25 cellular contexts compared by ENCODE assay signal in the genomic region with DNA sequence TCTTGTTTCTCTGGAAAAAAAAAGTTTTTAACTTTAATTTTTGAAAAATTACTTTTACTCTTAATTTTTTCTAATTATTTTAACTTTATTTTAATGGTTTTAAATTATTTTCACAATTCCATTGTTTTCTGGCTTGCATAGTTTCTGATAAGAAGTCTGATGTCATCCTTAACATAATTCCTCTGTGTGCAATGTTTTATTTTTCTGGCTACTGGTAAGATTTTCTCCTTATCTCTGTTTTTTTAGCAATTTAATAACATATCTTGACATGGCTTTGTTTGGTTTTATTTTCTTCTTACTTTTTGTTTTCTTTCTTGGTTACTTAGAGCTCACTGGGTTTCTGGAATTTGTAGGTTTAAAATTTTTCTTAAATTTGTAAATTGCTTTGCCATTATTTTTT.
"Had no signal": no experiment of that assay in that cellular context is flagged by ENCODE, and none has a peak within 500 bp of the region (broad histone marks: within the 10 kb centered on the region; RNA-seq: fewer than 3 reads in every experiment).

No MANE protein-coding gene starts in this region.

- H2AFZ ChIP-seq: parathyroid adenoma had no signal

- ATAC-seq: activated CD4-positive, alpha-beta T cell treated with anti-CD3 and anti-CD28 coated beads for 36 hours; activated CD8-positive, alpha-beta memory T cell treated with anti-CD3 and anti-CD28 coated beads, Interleukin-2, amount 10 ng/mL, durations not matched to agents 7 days and 5 days; activated CD8-positive, alpha-beta T cell treated with anti-CD3 and anti-CD28 coated beads, Interleukin-2, amount 10 ng/mL, durations not matched to agents 7 days and 5 days; activated naive CD4-positive, alpha-beta T cell treated with anti-CD3 and anti-CD28 coated beads, Interleukin-2, amount 50 U/mL, for 72 hours; foreskin keratinocyte; heart right ventricle; left cardiac atrium; naive thymus-derived CD8-positive, alpha-beta T cell; T-helper 17 cell had no signal

- H3K27ac ChIP-seq: esophagus muscularis mucosa, foreskin keratinocyte, heart right ventricle, parathyroid adenoma, right atrium auricular region, tibial nerve had no signal

- H3K4me3 ChIP-seq: esophagus muscularis mucosa, heart right ventricle, right atrium auricular region, tibial nerve had no signal

- H3K4me1 ChIP-seq: foreskin keratinocyte, parathyroid adenoma had no signal

- FAIRE-seq: bronchial epithelial cell had no signal

- H3K27me3 ChIP-seq: esophagus muscularis mucosa, foreskin keratinocyte, heart right ventricle, right atrium auricular region, tibial nerve had no signal

- H3K9ac ChIP-seq: parathyroid adenoma had no signal

- H3K79me2 ChIP-seq: parathyroid adenoma had no signal

- H3K36me3 ChIP-seq: esophagus muscularis mucosa, heart right ventricle, right atrium auricular region, tibial nerve had no signal

- DNase-seq: activated CD4-positive, alpha-beta T cell treated with anti-CD3 and anti-CD28 coated beads for 36 hours; activated CD4-positive, CD25-positive, alpha-beta regulatory T cell; activated CD8-positive, alpha-beta memory T cell treated with anti-CD3 and anti-CD28 coated beads, Interleukin-2, amount 10 ng/mL, durations not matched to agents 7 days and 5 days; activated CD8-positive, alpha-beta T cell treated with anti-CD3 and anti-CD28 coated beads, Interleukin-2, amount 10 ng/mL, durations not matched to agents 7 days and 5 days; activated naive CD4-positive, alpha-beta T cell; activated T-cell treated with anti-CD3 and anti-CD28 coated beads, Interleukin-2, amount 50 U/mL, for 48 hours; anterior cingulate cortex; endodermal cell; foreskin keratinocyte; heart right ventricle; left cardiac atrium; mammary epithelial cell; midbrain; naive thymus-derived CD8-positive, alpha-beta T cell; nucleus accumbens; stimulated activated CD4-positive, alpha-beta T cell treated with anti-CD3 and anti-CD28 coated beads, Interleukin-15, amount 100 ng/mL, for 24 hours; stimulated activated naive CD4-positive, alpha-beta T cell treated with Interleukin-2 at 50 U/mL for 16 hours; T-helper 17 cell; T1000 had no signal
